Comparison of ENCODE assay signal across 1 cellular context in genomic region chr12:69331846-69332684, GRCh38.
TF ChIP-seq lines count a peak whose summit lies in the region.

No MANE protein-coding gene starts in this region.

TF ChIP-seq in HepG2, 621 proteins besides CTCF, POLR2A, EP300 and RAD21 (continued from another document and continues in another):
- TF ChIP-seq PRDM4 (CRISPR knock-in tag; IDR thresholded peaks at IDR 0.05; ENCODE audit: borderline replicate concordance) (no peak; the same call in 1 of the 2 replicates), ZNF501 (CRISPR knock-in tag; IDR thresholded peaks at IDR 0.05) (0 out of 2 replicates have a peak, but pooled peaks have one; percentile 37), ZNF563 (CRISPR knock-in tag; IDR thresholded peaks at IDR 0.05) (no peak), GATAD2A (CRISPR knock-in tag; IDR thresholded peaks at IDR 0.05) (no peak), DNMT3B (CRISPR knock-in tag; conservative IDR thresholded peaks at IDR 0.05) (no peak), NCOR1 (IDR thresholded peaks at IDR 0.05; ENCODE audit: borderline replicate concordance, low read length) (no peak), ZNF225 (CRISPR knock-in tag; IDR thresholded peaks at IDR 0.05) (no peak), POLR2AphosphoS5 (IDR thresholded peaks at IDR 0.05; ENCODE audit: low read depth, low read length) (peak; percentile 37), HOXA5 (CRISPR knock-in tag; IDR thresholded peaks at IDR 0.05) (no peak), TCF7L2 (IDR thresholded peaks at IDR 0.05; ENCODE audit: low read depth, low read length) (no peak), NR1H2 (CRISPR knock-in tag; IDR thresholded peaks at IDR 0.05; ENCODE audit: borderline replicate concordance, low read depth) (no peak), HNRNPLL (IDR thresholded peaks at IDR 0.05; ENCODE audit: low read depth, low read length, poor library complexity, severe bottlenecking) (no peak), HNRNPUL1 (IDR thresholded peaks at IDR 0.05; ENCODE audit: low read depth, low read length) (no peak), ZSCAN31 (CRISPR knock-in tag; IDR thresholded peaks at IDR 0.05; ENCODE audit: low read depth) (no peak), ZSCAN21 (CRISPR knock-in tag; IDR thresholded peaks at IDR 0.05; ENCODE audit: borderline replicate concordance) (no peak), SALL1 (CRISPR knock-in tag; IDR thresholded peaks at IDR 0.05) (peak; percentile 34; the same call in 1 of the 2 replicates), YEATS4 (CRISPR knock-in tag; IDR thresholded peaks at IDR 0.05; ENCODE audit: borderline replicate concordance) (0 out of 2 replicates have a peak, but pooled peaks have one; percentile 36), EED (CRISPR knock-in tag; IDR thresholded peaks at IDR 0.05) (no peak), SMYD3 (CRISPR knock-in tag; IDR thresholded peaks at IDR 0.05) (no peak), GZF1 (CRISPR knock-in tag; IDR thresholded peaks at IDR 0.05) (peak; percentile 81; the same call in 1 of the 2 replicates), MBD4 (IDR thresholded peaks at IDR 0.05; ENCODE audit: borderline replicate concordance, low read length) (0 out of 2 replicates have a peak, but pooled peaks have one; percentile 22), ZFP36L2 (CRISPR knock-in tag; IDR thresholded peaks at IDR 0.05) (no peak), HOXA9 (CRISPR knock-in tag; IDR thresholded peaks at IDR 0.05; ENCODE audit: borderline replicate concordance) (no peak), HDAC2 (CRISPR knock-in tag; IDR thresholded peaks at IDR 0.05) (no peak; the same call in 1 of the 2 replicates), ZMYM3 (CRISPR knock-in tag; IDR thresholded peaks at IDR 0.05) (0 out of 2 replicates have a peak, but pooled peaks have one; percentile 34), IKZF1 (IDR thresholded peaks at IDR 0.05) (no peak), CBX5 (CRISPR knock-in tag; IDR thresholded peaks at IDR 0.05; ENCODE audit: borderline replicate concordance) (no peak), ZBTB25 (CRISPR knock-in tag; IDR thresholded peaks at IDR 0.05) (no peak), STAT5B (CRISPR knock-in tag; IDR thresholded peaks at IDR 0.05) (no peak), YY1 (IDR thresholded peaks at IDR 0.05; ENCODE audit: insufficient read depth, insufficient replicate concordance, low read depth, low read length) (no peak), GATAD1 (CRISPR knock-in tag; IDR thresholded peaks at IDR 0.05) (no peak), ZNF672 (CRISPR knock-in tag; IDR thresholded peaks at IDR 0.05) (no peak), ELF4 (CRISPR knock-in tag; IDR thresholded peaks at IDR 0.05; ENCODE audit: borderline replicate concordance) (no peak), ZFP37 (CRISPR knock-in tag; IDR thresholded peaks at IDR 0.05; ENCODE audit: borderline replicate concordance) (no peak), HNRNPK (IDR thresholded peaks at IDR 0.05; ENCODE audit: low read depth, low read length, poor library complexity, severe bottlenecking) (no peak), TEF (CRISPR knock-in tag; IDR thresholded peaks at IDR 0.05) (no peak), ZNF484 (CRISPR knock-in tag; IDR thresholded peaks at IDR 0.05; ENCODE audit: borderline replicate concordance, low read depth) (no peak), TGIF2 (CRISPR knock-in tag; IDR thresholded peaks at IDR 0.05) (no peak), ZBTB39 (CRISPR knock-in tag; IDR thresholded peaks at IDR 0.05) (no peak), SCMH1 (CRISPR knock-in tag; IDR thresholded peaks at IDR 0.05; ENCODE audit: borderline replicate concordance) (no peak), MATR3 (CRISPR knock-in tag; IDR thresholded peaks at IDR 0.05) (no peak), YEATS2 (CRISPR knock-in tag; IDR thresholded peaks at IDR 0.05; ENCODE audit: borderline replicate concordance) (no peak), PAWR (CRISPR knock-in tag; IDR thresholded peaks at IDR 0.05; ENCODE audit: borderline replicate concordance) (0 out of 2 replicates have a peak, but pooled peaks have one; percentile 46), ZNF264 (CRISPR knock-in tag; IDR thresholded peaks at IDR 0.05) (no peak), SMC3 (IDR thresholded peaks at IDR 0.05; ENCODE audit: low read length) (no peak), PCBP2 (optimal IDR thresholded peaks at IDR 0.05; ENCODE audit: low read depth, low read length, poor library complexity, severe bottlenecking) (no peak), ZNF138 (CRISPR knock-in tag; IDR thresholded peaks at IDR 0.05; ENCODE audit: low read depth) (no peak), ZMAT5 (CRISPR knock-in tag; IDR thresholded peaks at IDR 0.05; ENCODE audit: borderline replicate concordance, low read depth) (no peak), CEBPB (IDR thresholded peaks at IDR 0.05; ENCODE audit: borderline replicate concordance, low read depth, low read length) (no peak)
- TF ChIP-seq, protein P1, sequence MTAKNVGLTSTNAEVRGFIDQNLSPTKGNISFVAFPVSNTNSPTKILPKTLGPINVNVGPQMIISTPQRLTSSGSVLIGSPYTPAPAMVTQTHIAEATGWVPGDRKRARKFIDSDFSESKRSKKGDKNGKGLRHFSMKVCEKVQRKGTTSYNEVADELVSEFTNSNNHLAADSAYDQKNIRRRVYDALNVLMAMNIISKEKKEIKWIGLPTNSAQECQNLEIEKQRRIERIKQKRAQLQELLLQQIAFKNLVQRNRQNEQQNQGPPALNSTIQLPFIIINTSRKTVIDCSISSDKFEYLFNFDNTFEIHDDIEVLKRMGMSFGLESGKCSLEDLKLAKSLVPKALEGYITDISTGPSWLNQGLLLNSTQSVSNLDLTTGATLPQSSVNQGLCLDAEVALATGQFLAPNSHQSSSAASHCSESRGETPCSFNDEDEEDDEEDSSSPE (CRISPR knock-in tag; IDR thresholded peaks at IDR 0.05): no peak
- TF ChIP-seq, protein P2, sequence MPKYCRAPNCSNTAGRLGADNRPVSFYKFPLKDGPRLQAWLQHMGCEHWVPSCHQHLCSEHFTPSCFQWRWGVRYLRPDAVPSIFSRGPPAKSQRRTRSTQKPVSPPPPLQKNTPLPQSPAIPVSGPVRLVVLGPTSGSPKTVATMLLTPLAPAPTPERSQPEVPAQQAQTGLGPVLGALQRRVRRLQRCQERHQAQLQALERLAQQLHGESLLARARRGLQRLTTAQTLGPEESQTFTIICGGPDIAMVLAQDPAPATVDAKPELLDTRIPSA (CRISPR knock-in tag; IDR thresholded peaks at IDR 0.05; ENCODE audit: borderline replicate concordance): no peak
- TF ChIP-seq, protein P3, sequence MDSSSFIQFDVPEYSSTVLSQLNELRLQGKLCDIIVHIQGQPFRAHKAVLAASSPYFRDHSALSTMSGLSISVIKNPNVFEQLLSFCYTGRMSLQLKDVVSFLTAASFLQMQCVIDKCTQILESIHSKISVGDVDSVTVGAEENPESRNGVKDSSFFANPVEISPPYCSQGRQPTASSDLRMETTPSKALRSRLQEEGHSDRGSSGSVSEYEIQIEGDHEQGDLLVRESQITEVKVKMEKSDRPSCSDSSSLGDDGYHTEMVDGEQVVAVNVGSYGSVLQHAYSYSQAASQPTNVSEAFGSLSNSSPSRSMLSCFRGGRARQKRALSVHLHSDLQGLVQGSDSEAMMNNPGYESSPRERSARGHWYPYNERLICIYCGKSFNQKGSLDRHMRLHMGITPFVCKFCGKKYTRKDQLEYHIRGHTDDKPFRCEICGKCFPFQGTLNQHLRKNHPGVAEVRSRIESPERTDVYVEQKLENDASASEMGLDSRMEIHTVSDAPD (CRISPR knock-in tag; IDR thresholded peaks at IDR 0.05): no peak
- TF ChIP-seq, protein P4, sequence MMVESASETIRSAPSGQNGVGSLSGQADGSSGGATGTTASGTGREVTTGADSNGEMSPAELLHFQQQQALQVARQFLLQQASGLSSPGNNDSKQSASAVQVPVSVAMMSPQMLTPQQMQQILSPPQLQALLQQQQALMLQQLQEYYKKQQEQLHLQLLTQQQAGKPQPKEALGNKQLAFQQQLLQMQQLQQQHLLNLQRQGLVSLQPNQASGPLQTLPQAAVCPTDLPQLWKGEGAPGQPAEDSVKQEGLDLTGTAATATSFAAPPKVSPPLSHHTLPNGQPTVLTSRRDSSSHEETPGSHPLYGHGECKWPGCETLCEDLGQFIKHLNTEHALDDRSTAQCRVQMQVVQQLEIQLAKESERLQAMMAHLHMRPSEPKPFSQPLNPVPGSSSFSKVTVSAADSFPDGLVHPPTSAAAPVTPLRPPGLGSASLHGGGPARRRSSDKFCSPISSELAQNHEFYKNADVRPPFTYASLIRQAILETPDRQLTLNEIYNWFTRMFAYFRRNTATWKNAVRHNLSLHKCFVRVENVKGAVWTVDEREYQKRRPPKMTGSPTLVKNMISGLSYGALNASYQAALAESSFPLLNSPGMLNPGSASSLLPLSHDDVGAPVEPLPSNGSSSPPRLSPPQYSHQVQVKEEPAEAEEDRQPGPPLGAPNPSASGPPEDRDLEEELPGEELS (CRISPR knock-in tag; IDR thresholded peaks at IDR 0.05): peak; percentile 38; the same call in 1 of the 2 replicates
- TF ChIP-seq, protein P5, sequence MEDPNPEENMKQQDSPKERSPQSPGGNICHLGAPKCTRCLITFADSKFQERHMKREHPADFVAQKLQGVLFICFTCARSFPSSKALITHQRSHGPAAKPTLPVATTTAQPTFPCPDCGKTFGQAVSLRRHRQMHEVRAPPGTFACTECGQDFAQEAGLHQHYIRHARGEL (CRISPR knock-in tag; IDR thresholded peaks at IDR 0.05): no peak
- TF ChIP-seq, protein P6, sequence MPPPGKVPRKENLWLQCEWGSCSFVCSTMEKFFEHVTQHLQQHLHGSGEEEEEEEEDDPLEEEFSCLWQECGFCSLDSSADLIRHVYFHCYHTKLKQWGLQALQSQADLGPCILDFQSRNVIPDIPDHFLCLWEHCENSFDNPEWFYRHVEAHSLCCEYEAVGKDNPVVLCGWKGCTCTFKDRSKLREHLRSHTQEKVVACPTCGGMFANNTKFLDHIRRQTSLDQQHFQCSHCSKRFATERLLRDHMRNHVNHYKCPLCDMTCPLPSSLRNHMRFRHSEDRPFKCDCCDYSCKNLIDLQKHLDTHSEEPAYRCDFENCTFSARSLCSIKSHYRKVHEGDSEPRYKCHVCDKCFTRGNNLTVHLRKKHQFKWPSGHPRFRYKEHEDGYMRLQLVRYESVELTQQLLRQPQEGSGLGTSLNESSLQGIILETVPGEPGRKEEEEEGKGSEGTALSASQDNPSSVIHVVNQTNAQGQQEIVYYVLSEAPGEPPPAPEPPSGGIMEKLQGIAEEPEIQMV (CRISPR knock-in tag; IDR thresholded peaks at IDR 0.05; ENCODE audit: low read depth): no peak
- TF ChIP-seq, protein P7, sequence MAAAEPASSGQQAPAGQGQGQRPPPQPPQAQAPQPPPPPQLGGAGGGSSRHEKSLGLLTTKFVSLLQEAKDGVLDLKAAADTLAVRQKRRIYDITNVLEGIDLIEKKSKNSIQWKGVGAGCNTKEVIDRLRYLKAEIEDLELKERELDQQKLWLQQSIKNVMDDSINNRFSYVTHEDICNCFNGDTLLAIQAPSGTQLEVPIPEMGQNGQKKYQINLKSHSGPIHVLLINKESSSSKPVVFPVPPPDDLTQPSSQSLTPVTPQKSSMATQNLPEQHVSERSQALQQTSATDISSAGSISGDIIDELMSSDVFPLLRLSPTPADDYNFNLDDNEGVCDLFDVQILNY (CRISPR knock-in tag; conservative IDR thresholded peaks at IDR 0.05): no peak
